Comparison of ENCODE assay signal across 9 cellular contexts in genomic region chr21:18384771-18385170, GRCh38. TPM values are rescaled to one million over a fixed set of nuclear protein-coding genes. Genes with fewer than 3 reads are reported as not detected.
DNase-seq lines count a peak whose midpoint lies in the region; ATAC-seq and TF ChIP-seq lines count a peak whose summit lies in the region.
"Had no signal": no experiment of that assay in that cellular context is flagged by ENCODE, and none has a peak within 500 bp of the region (broad histone marks: within the 10 kb centered on the region; RNA-seq: fewer than 3 reads in every experiment).

No MANE protein-coding gene starts in this region.

- no peak overlapping the region for H3K4me3 ChIP-seq in psoas muscle
- H3K4me3 ChIP-seq: A549 had no signal

- no peaks in the 10 kb centered on the region for H3K4me1 ChIP-seq in psoas muscle
- H3K4me1 ChIP-seq: A549 had no signal

- no peaks in the 10 kb centered on the region for H3K4me1 Mint-ChIP-seq in activated naive CD4-positive, alpha-beta T cell treated with anti-CD3 and anti-CD28 coated beads for 36 hours (ENCODE audit: low read depth)

- TF ChIP-seq CTCF in psoas muscle (IDR thresholded peaks at IDR 0.05), result peak; percentile 30

- ATAC-seq in psoas muscle (no peak), HG02759 (IDR thresholded peaks at IDR 0.05; ENCODE audit: unreplicated experiment) (no peak), GM19351 (IDR thresholded peaks at IDR 0.05; ENCODE audit: unreplicated experiment) (no peak)
- ATAC-seq: A549 had no signal

- intact Hi-C loops in psoas muscle (cut with DNase I), result no loop called here
- intact Hi-C loops in activated naive CD4-positive, alpha-beta T cell treated with anti-CD3 and anti-CD28 coated beads for 36 hours (cut with micrococcal nuclease), result no loop called here

- CTCF ChIA-PET in activated naive CD4-positive, alpha-beta T cell treated with anti-CD3 and anti-CD28 coated beads for 36 hours (lab: Charles Lee), result interaction anchor here (0.9 kb wide), 1 partner anchor 12 kb away, joined by 4 read pairs; no protein-coding TSS in a partner anchor

- no peaks in the 10 kb centered on the region for H3K9me3 ChIP-seq in psoas muscle
- H3K9me3 ChIP-seq: A549 had no signal

- DNase-seq in DMS 273 (lab: John Stamatoyannopoulos, UW; ENCODE audit: unreplicated experiment), result peak; percentile 66
- DNase-seq in DMS 273 treated with DMSO at 0.1 percent for 48 hours (lab: John Stamatoyannopoulos, UW), result no peak
- peak; percentile 30 for DNase-seq in NCI-H226
- peak; percentile 20 for DNase-seq in cerebellar cortex (ENCODE audit: low spot score)
- DNase-seq in psoas muscle, result no peak
- DNase-seq in activated naive CD4-positive, alpha-beta T cell treated with anti-CD3 and anti-CD28 coated beads for 36 hours, result no peak

- H3K36me3 ChIP-seq in psoas muscle (ENCODE audit: insufficient read depth in 1 of 2, low read depth in 1 of 2), result no peaks in the 10 kb centered on the region

- 19 to 22% (median 21%) methylated on average over 1 of the region's 1 CpG for WGBS in psoas muscle, 3 donors

- no peak overlapping the region for H3K27ac Mint-ChIP-seq in activated naive CD4-positive, alpha-beta T cell treated with anti-CD3 and anti-CD28 coated beads for 36 hours

- no peaks in the 10 kb centered on the region for H3K27me3 ChIP-seq in psoas muscle (ENCODE audit: insufficient read depth in 3 of 3, low read length in 2 of 3)

- H3K27ac ChIP-seq in psoas muscle, result no peak overlapping the region
- H3K27ac ChIP-seq: A549 had no signal

- peaks cover under 1% of the 10 kb centered on the region for H3K9me3 Mint-ChIP-seq in activated naive CD4-positive, alpha-beta T cell treated with anti-CD3 and anti-CD28 coated beads for 36 hours

- no peaks in the 10 kb centered on the region for H3K36me3 Mint-ChIP-seq in activated naive CD4-positive, alpha-beta T cell treated with anti-CD3 and anti-CD28 coated beads for 36 hours (ENCODE audit: low read depth)

- H3K4me3 Mint-ChIP-seq in activated naive CD4-positive, alpha-beta T cell treated with anti-CD3 and anti-CD28 coated beads for 36 hours, result no peak overlapping the region

- H3K27me3 Mint-ChIP-seq in activated naive CD4-positive, alpha-beta T cell treated with anti-CD3 and anti-CD28 coated beads for 36 hours (ENCODE audit: low read depth), result no peaks in the 10 kb centered on the region

RNA-seq across cellular contexts. Expression of gene TMPRSS15, which starts 18.8 kb away (rescaled TPM):
- not detected for total RNA-seq in psoas muscle
- polyA plus RNA-seq in psoas muscle, result under 1 TPM in 1 of 3 donors, not detected in 2; 0.04 TPM
- not detected for total RNA-seq in activated naive CD4-positive, alpha-beta T cell treated with anti-CD3 and anti-CD28 coated beads for 36 hours

Comparison
In these comparisons a context has a peak if more than half of its experiments do, and no peak if none do; other contexts are left out.
1. DNase-seq: peak in DMS 273 (single experiment), NCI-H226 (single experiment) and cerebellar cortex (single experiment); none in DMS 273 treated with DMSO at 0.1 percent for 48 hours (single experiment), psoas muscle (0 of 2) and activated naive CD4-positive, alpha-beta T cell treated with anti-CD3 and anti-CD28 coated beads for 36 hours (single experiment).